ENCODE assay signal across 19 cellular contexts in the genomic region with DNA sequence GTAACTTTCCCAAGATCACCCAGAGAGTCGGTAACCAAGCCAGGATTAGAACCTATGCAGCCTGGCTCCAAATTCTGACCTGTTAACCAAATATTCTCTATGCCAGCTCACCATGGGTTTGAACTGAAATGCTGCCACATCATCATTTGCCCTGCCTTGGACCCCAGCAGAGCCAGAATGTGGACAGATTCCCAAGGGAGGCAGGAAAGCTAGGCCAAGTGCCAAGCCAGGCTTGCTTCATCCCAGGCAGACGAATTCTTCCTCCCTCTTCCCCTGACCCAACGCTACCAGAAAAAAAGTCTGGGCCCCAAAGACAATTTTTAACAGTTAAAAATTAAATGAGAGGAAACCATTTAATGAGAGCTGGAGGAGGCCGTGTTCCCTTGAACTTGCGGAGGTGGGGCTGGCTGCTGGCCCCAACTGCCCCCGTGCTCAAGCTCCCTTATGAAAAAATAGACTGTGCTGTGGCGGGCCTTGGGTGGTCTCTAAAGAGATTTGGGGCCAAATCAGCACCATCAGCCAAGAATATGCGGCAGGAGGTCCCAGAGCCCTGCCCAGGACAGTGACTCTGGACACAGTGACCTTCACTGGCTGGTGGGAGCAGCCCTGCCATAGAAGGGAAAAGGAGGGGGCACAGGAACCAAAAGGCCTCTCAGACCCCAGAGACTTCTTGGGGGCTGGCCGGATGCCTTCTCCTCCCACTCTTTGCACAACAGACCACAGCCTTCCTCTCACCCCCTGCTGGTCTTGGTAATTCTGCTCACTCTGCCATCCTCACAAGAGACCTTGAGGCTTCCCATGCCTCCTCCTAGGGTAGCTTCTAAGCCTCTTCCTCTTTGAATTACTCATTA.
DNase-seq lines count a peak whose midpoint lies in the region; ATAC-seq and TF ChIP-seq lines count a peak whose summit lies in the region.
"Had no signal": no experiment of that assay in that cellular context is flagged by ENCODE, and none has a peak within 500 bp of the region (broad histone marks: within the 10 kb centered on the region; RNA-seq: fewer than 3 reads in every experiment).

No MANE protein-coding gene starts in this region.

- no peak for TF ChIP-seq CTCF in ovary (IDR thresholded peaks at IDR 0.05)

- no peaks in the 10 kb centered on the region for H3K9me3 ChIP-seq in ovary
- H3K9me3 ChIP-seq: vagina had no signal

- DNase-seq in EH (ENCODE audit: low read depth): peak; percentile 54
- DNase-seq in LHCN-M2 (ENCODE audit: low read depth): peak; percentile 29
- peak; percentile 65 for DNase-seq in fibroblast of gingiva (ENCODE audit: low read depth)
- DNase-seq in ovary: peak; percentile 39 to 75 (median 52)
- no peak for DNase-seq in NCI-H1417 treated with DMSO at 0.1 percent for 48 hours (lab: John Stamatoyannopoulos, UW)
- no peak for DNase-seq in NCI-H774 (lab: John Stamatoyannopoulos, UW)
- DNase-seq: activated CD4-positive, alpha-beta T cell treated with anti-CD3 and anti-CD28 coated beads for 36 hours; activated CD8-positive, alpha-beta memory T cell treated with anti-CD3 and anti-CD28 coated beads, Interleukin-2, amount 50 U/mL, for 48 hours; activated naive CD4-positive, alpha-beta T cell treated with Interleukin-2 at 50 U/mL for 16 hours; DMS79 treated with DMSO at 0.1 percent for 48 hours; effector CD8-positive, alpha-beta T cell; H7; NCI-H187 treated with DMSO at 0.1 percent for 48 hours; stimulated activated naive CD8-positive, alpha-beta T cell treated with anti-CD3 and anti-CD28 coated beads, Interleukin-15, amount 100 ng/mL, for 72 hours; T-helper 2 cell had no signal

- 10 to 12% (median 12%) methylated on average over 9 of the region's 9 CpGs for WGBS in ovary, 3 donors

- no peak for ATAC-seq in HG03432 (IDR thresholded peaks at IDR 0.05; ENCODE audit: unreplicated experiment)
- ATAC-seq: activated CD4-positive, alpha-beta T cell treated with anti-CD3 and anti-CD28 coated beads for 36 hours; K562; stimulated activated naive CD8-positive, alpha-beta T cell treated with anti-CD3 and anti-CD28 coated beads, Interleukin-15, amount 100 ng/mL, for 72 hours had no signal

- no peaks in the 10 kb centered on the region for H3K27me3 ChIP-seq in ovary
- H3K27me3 ChIP-seq: vagina had no signal

- no peaks in the 10 kb centered on the region for H3K36me3 ChIP-seq in ovary
- H3K36me3 ChIP-seq: vagina had no signal

- no peak for TF ChIP-seq EP300 in ovary (IDR thresholded peaks at IDR 0.05)

- TF ChIP-seq POLR2A in ovary (IDR thresholded peaks at IDR 0.05): no peak

- intact Hi-C loops in ovary (cut with DNase I): no loop called here

- H3K27ac ChIP-seq in ovary: peak overlapping the region in 1 of 2 donors; percentile 19
- H3K27ac ChIP-seq: vagina had no signal

- H3K4me3 ChIP-seq in ovary: no peak overlapping the region
- H3K4me3 ChIP-seq: K562, smooth muscle cell, vagina had no signal

- H3K4me1 ChIP-seq in ovary (ENCODE audit: insufficient read depth): peaks cover 4% of the 10 kb centered on the region
- H3K4me1 ChIP-seq: vagina had no signal

Comparison
In these comparisons a context has a peak if more than half of its experiments do, and no peak if none do; other contexts are left out.
1. DNase-seq: peak in EH (single experiment), LHCN-M2 (single experiment), fibroblast of gingiva (single experiment) and ovary (5 of 5); none in NCI-H1417 treated with DMSO at 0.1 percent for 48 hours (single experiment) and NCI-H774 (single experiment).